Comparison of ENCODE assay signal across 11 cellular contexts in genomic region chr5:34695275-34696032, GRCh38. TPM values are rescaled to one million over a fixed set of nuclear protein-coding genes. Genes with fewer than 3 reads are reported as not detected.
DNase-seq lines count a peak whose midpoint lies in the region; ATAC-seq and TF ChIP-seq lines count a peak whose summit lies in the region.
"Had no signal": no experiment of that assay in that cellular context is flagged by ENCODE, and none has a peak within 500 bp of the region (broad histone marks: within the 10 kb centered on the region; RNA-seq: fewer than 3 reads in every experiment).

No MANE protein-coding gene starts in this region.

- intact Hi-C loops in upper lobe of right lung (cut with DNase I), result no loop called here

- H3K27me3 ChIP-seq in upper lobe of right lung, result no peaks in the 10 kb centered on the region

- H3K4me3 ChIP-seq in upper lobe of right lung, result peak overlapping the region; percentile 16

- H3K27ac Mint-ChIP-seq in activated naive CD8-positive, alpha-beta T cell treated with anti-CD3 and anti-CD28 coated beads, Interleukin-2, amount 10 ng/mL, durations not matched to agents 7 days and 5 days, result no peak overlapping the region
- H3K27ac Mint-ChIP-seq in activated naive CD8-positive, alpha-beta T cell treated with anti-CD3 and anti-CD28 coated beads for 36 hours, result no peak overlapping the region

- H3K27ac ChIP-seq in upper lobe of right lung, result peak overlapping the region; percentile 7
- H3K27ac ChIP-seq: C4-2B had no signal

- H3K9me3 Mint-ChIP-seq in activated naive CD8-positive, alpha-beta T cell treated with anti-CD3 and anti-CD28 coated beads, Interleukin-2, amount 10 ng/mL, durations not matched to agents 7 days and 5 days, result no peaks in the 10 kb centered on the region
- H3K9me3 Mint-ChIP-seq in activated naive CD8-positive, alpha-beta T cell treated with anti-CD3 and anti-CD28 coated beads for 36 hours, result no peaks in the 10 kb centered on the region

- DNase-seq in activated naive CD8-positive, alpha-beta T cell treated with anti-CD3 and anti-CD28 coated beads, Interleukin-2, amount 10 ng/mL, durations not matched to agents 7 days and 5 days, result no peak
- DNase-seq in activated naive CD8-positive, alpha-beta T cell treated with anti-CD3 and anti-CD28 coated beads for 36 hours, result no peak
- DNase-seq in NOMO-1 treated with dmso at 0.1 percent for 144 hours (lab: John Stamatoyannopoulos, UW; ENCODE audit: unreplicated experiment) (peak; percentile 9), kidney tubule cell (ENCODE audit: low spot score) (peak; percentile 30), upper lobe of right lung (no peak), DMS79 (lab: John Stamatoyannopoulos, UW) (no peak), NCI-H1092 (lab: John Stamatoyannopoulos, UW) (no peak), NCI-H1048 (lab: John Stamatoyannopoulos, UW) (no peak)
- DNase-seq: activated naive CD4-positive, alpha-beta T cell; NCI-H2171 had no signal

- H3K4me1 Mint-ChIP-seq in activated naive CD8-positive, alpha-beta T cell treated with anti-CD3 and anti-CD28 coated beads, Interleukin-2, amount 10 ng/mL, durations not matched to agents 7 days and 5 days, result peaks cover 5% of the 10 kb centered on the region
- peaks cover 20% of the 10 kb centered on the region for H3K4me1 Mint-ChIP-seq in activated naive CD8-positive, alpha-beta T cell treated with anti-CD3 and anti-CD28 coated beads for 36 hours

- no peaks in the 10 kb centered on the region for H3K36me3 Mint-ChIP-seq in activated naive CD8-positive, alpha-beta T cell treated with anti-CD3 and anti-CD28 coated beads, Interleukin-2, amount 10 ng/mL, durations not matched to agents 7 days and 5 days
- no peaks in the 10 kb centered on the region for H3K36me3 Mint-ChIP-seq in activated naive CD8-positive, alpha-beta T cell treated with anti-CD3 and anti-CD28 coated beads for 36 hours

- peak; percentile 94 for ATAC-seq in activated naive CD8-positive, alpha-beta T cell treated with anti-CD3 and anti-CD28 coated beads, Interleukin-2, amount 10 ng/mL, durations not matched to agents 7 days and 5 days (ENCODE audit: low read depth)
- ATAC-seq in upper lobe of right lung, result no peak

- no peaks in the 10 kb centered on the region for H3K9me3 ChIP-seq in upper lobe of right lung

- POLR2A ChIA-PET in activated naive CD8-positive, alpha-beta T cell treated with anti-CD3 and anti-CD28 coated beads, Interleukin-2, amount 10 ng/mL, durations not matched to agents 7 days and 5 days (lab: Charles Lee), result interaction anchor here (0.7 kb wide), 1 partner anchor 11 kb away, joined by 3 read pairs; no protein-coding TSS in a partner anchor

- H3K27me3 Mint-ChIP-seq in activated naive CD8-positive, alpha-beta T cell treated with anti-CD3 and anti-CD28 coated beads, Interleukin-2, amount 10 ng/mL, durations not matched to agents 7 days and 5 days, result no peaks in the 10 kb centered on the region
- H3K27me3 Mint-ChIP-seq in activated naive CD8-positive, alpha-beta T cell treated with anti-CD3 and anti-CD28 coated beads for 36 hours, result no peaks in the 10 kb centered on the region

- no peaks in the 10 kb centered on the region for H3K36me3 ChIP-seq in upper lobe of right lung

- peaks cover 29% of the 10 kb centered on the region for H3K4me1 ChIP-seq in upper lobe of right lung

- no peak for TF ChIP-seq CTCF in upper lobe of right lung (IDR thresholded peaks at IDR 0.05)

- H3K4me3 Mint-ChIP-seq in activated naive CD8-positive, alpha-beta T cell treated with anti-CD3 and anti-CD28 coated beads, Interleukin-2, amount 10 ng/mL, durations not matched to agents 7 days and 5 days, result no peak overlapping the region
- no peak overlapping the region for H3K4me3 Mint-ChIP-seq in activated naive CD8-positive, alpha-beta T cell treated with anti-CD3 and anti-CD28 coated beads for 36 hours

RNA-seq across cellular contexts. Expression of gene RAI14, which starts 39.3 kb away (rescaled TPM):
- under 1 TPM in 1 of 2 experiments, not detected in 1; 0.77 TPM for total RNA-seq in activated naive CD8-positive, alpha-beta T cell treated with anti-CD3 and anti-CD28 coated beads, Interleukin-2, amount 10 ng/mL, durations not matched to agents 7 days and 5 days
- 1 to 10 TPM; 7.9 to 9.0 TPM for total RNA-seq in activated naive CD8-positive, alpha-beta T cell treated with anti-CD3 and anti-CD28 coated beads for 36 hours
- total RNA-seq in upper lobe of right lung, result 79.6 TPM

Comparison
In these comparisons a context has a peak if more than half of its experiments do, and no peak if none do; other contexts are left out.
1. RNA of gene RAI14, which starts 39.3 kb away (total RNA-seq): 79.6 TPM in upper lobe of right lung (single experiment) and 7.9 to 9.0 TPM in activated naive CD8-positive, alpha-beta T cell treated with anti-CD3 and anti-CD28 coated beads for 36 hours; 0.77 TPM in activated naive CD8-positive, alpha-beta T cell treated with anti-CD3 and anti-CD28 coated beads, Interleukin-2, amount 10 ng/mL, durations not matched to agents 7 days and 5 days; every median in the first group is over 4 times any median in the second.
2. DNase-seq: peak in NOMO-1 treated with dmso at 0.1 percent for 144 hours (single experiment) and kidney tubule cell (single experiment); none in activated naive CD8-positive, alpha-beta T cell treated with anti-CD3 and anti-CD28 coated beads, Interleukin-2, amount 10 ng/mL, durations not matched to agents 7 days and 5 days (single experiment), activated naive CD8-positive, alpha-beta T cell treated with anti-CD3 and anti-CD28 coated beads for 36 hours (single experiment), upper lobe of right lung (single experiment), DMS79 (single experiment), NCI-H1092 (single experiment) and NCI-H1048 (single experiment).